ENCODE assay signal across 8 cellular contexts in the genomic region with DNA sequence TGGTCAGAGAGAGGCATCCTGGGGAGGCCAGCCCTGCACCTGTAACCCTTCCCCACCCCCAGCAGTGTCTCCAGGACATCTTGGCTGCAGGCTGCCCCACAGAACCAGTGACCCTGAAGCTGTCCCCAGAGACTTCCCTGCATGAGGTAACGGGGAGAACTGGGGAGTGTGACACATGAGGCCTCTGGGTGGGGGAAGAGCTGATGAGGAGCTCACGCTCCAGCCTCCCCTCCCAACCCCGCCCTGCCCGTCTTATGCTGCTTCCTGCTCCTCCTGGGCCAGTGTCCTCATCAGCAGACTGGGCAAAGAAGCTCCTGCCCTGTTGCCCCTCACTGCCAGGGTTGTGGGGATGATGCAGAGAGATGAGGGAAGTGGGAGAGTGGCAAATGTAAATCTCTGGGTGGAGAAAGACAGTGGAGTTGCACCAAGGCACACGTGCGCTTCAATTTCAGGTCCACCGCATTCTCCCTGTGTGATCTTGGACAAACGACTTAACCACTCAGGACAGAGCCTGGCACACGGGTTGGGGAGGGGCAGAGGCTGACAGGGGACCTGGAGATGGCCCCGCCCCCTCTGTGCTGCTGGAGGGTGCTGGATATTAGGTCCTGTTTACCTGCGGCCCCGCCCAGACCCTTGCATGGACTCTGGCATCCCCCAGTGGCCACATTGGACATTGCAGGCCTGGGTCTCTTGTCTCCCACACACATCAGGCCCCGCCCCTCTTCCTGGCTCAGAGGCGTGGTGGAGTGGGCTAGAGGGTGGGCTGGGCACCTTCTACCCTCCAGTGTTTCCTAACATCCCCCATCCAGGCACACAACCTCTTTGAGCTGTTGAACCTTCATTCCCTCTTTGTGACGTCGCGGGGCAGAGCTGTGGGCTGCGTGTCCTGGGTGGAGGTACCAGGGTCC.
DNase-seq lines count a peak whose midpoint lies in the region; ATAC-seq and TF ChIP-seq lines count a peak whose summit lies in the region.

No MANE protein-coding gene starts in this region.

- peak; percentile 96 for TF ChIP-seq CTCF in VCaP (conservative IDR thresholded peaks at IDR 0.05)

- peak; percentile 80 for DNase-seq in DMS53 treated with DMSO at 0.1 percent for 48 hours (lab: John Stamatoyannopoulos, UW; ENCODE audit: unreplicated experiment)
- peak; percentile 89 for DNase-seq in NCI-H2171 (lab: John Stamatoyannopoulos, UW)
- DNase-seq in T47D (ENCODE audit: low read depth in 1 of 2, low spot score in 1 of 2), result peak; percentile 82 to 88
- DNase-seq in inferior parietal cortex (ENCODE audit: extremely low spot score), result peak; percentile 82
- DNase-seq in stimulated activated CD4-positive, alpha-beta T cell treated with anti-CD3 and anti-CD28 coated beads, Interleukin-15, amount 100 ng/mL, for 48 hours (ENCODE audit: low read depth in 2 of 2), result peak; percentile 76 to 87
- DNase-seq in GOT3 (lab: John Stamatoyannopoulos, UW), result no peak

- no peak overlapping the region; the same call in 1 of the 2 replicates for H3K27ac ChIP-seq in VCaP

- in situ Hi-C loops in T47D (cut with HindIII; ENCODE audit: low pct_unique_long_range_greater_than_20kb, low sequenced_read_pairs), result no loop called here

- ATAC-seq in HG02852 (IDR thresholded peaks at IDR 0.05; ENCODE audit: unreplicated experiment), result peak; percentile 66
